In genomic region chr16:29697391-29697790, GRCh38 we compare ENCODE assay signal across 28 cellular contexts. TPM values are rescaled to one million over a fixed set of nuclear protein-coding genes. Genes with fewer than 3 reads are reported as not detected.
"Had no signal": no experiment of that assay in that cellular context is flagged by ENCODE, and none has a peak within 500 bp of the region (broad histone marks: within the 10 kb centered on the region; RNA-seq: fewer than 3 reads in every experiment).

No MANE protein-coding gene starts in this region.

- ATAC-seq: esophagus mucosa; gastrocnemius medialis; left lobe of liver; mucosa of descending colon; natural killer cell treated with Interleukin-12 subunit alpha and Interleukin-12 subunit beta and Interleukin-15 and Interleukin-18, amount 100 ng/mL, for 72 hours had no signal

- H3K4me1 ChIP-seq: parathyroid adenoma, prostate gland had no signal

- H3K79me2 ChIP-seq: parathyroid adenoma had no signal

- H3K9ac ChIP-seq: parathyroid adenoma had no signal

- FAIRE-seq: kidney had no signal

- DNase-seq: cortex of kidney; effector CD4-positive, alpha-beta T cell; foreskin fibroblast; gastrocnemius medialis; head of caudate nucleus; mesenchymal stem cell; naive B cell; sigmoid colon; spleen; stimulated activated naive CD4-positive, alpha-beta T cell treated with Interleukin-2 at 50 U/mL for 16 hours; stomach; thyroid gland had no signal

- H3K27ac ChIP-seq: epithelial cell of prostate, gastrocnemius medialis, parathyroid adenoma, prostate gland, right atrium auricular region, sigmoid colon, spleen, stomach, thyroid gland, vagina had no signal

- H2AFZ ChIP-seq: parathyroid adenoma had no signal

- H3K9me3 ChIP-seq: gastrocnemius medialis, mucosa of descending colon, prostate gland, right atrium auricular region, sigmoid colon, thyroid gland, vagina had no signal

- H3K36me3 ChIP-seq: gastrocnemius medialis, prostate gland, right atrium auricular region, sigmoid colon, spleen, stomach, thyroid gland, vagina had no signal

- H3K27me3 ChIP-seq: gastrocnemius medialis, right atrium auricular region, sigmoid colon, spleen, stomach, thyroid gland, vagina had no signal

- H3K4me3 ChIP-seq: gastrocnemius medialis, mucosa of descending colon, prostate gland, right atrium auricular region, sigmoid colon, spleen, stomach, thyroid gland, vagina had no signal

RNA-seq across cellular contexts. Expression of gene SPN, which starts 34.3 kb away (rescaled TPM):
- total RNA-seq: dermis microvascular lymphatic vessel endothelial cell, glomerular endothelial cell, lung microvascular endothelial cell had no signal

RNA-seq across cellular contexts. Expression of gene C16orf54, which starts 48.4 kb away (rescaled TPM):
- total RNA-seq: dermis microvascular lymphatic vessel endothelial cell, glomerular endothelial cell, lung microvascular endothelial cell, mesothelial cell of epicardium, neural crest cell, temporal lobe had no signal
